21 cellular contexts compared by ENCODE assay signal in genomic region chr17:43074869-43075268, GRCh38. TPM values are rescaled to one million over a fixed set of nuclear protein-coding genes. Genes with fewer than 3 reads are reported as not detected.
DNase-seq lines count a peak whose midpoint lies in the region; ATAC-seq, FAIRE-seq and TF ChIP-seq lines count a peak whose summit lies in the region.
"Had no signal": no experiment of that assay in that cellular context is flagged by ENCODE, and none has a peak within 500 bp of the region (broad histone marks: within the 10 kb centered on the region; RNA-seq: fewer than 3 reads in every experiment).

No MANE protein-coding gene starts in this region.

- intact Hi-C loops in IMR-90 (cut with micrococcal nuclease) = no loop called here

- BruUV-seq in IMR-90 (replicated peaks; lab: Mats Ljungman, UMichigan) = no TSS peak

- POLR2A ChIA-PET in A549 (lab: Yijun Ruan, JAX) = no interaction called here
- POLR2A ChIA-PET in IMR-90 (lab: Charles Lee; ENCODE audit: unreplicated experiment) = no interaction called here

- no peak for TF ChIP-seq EP300 in A549 (IDR thresholded peaks at IDR 0.05)

- no peak overlapping the region for H4K91ac ChIP-seq in IMR-90 (ENCODE audit: insufficient read depth, low read depth, low read length)

- H3K27me3 Mint-ChIP-seq in T-helper 2 cell treated with Interferon-gamma antibody and Interleukin-4, amounts not matched to agents 5 μg/mL and 100 μg/mL, for 36 hours (ENCODE audit: low read depth) = no peaks in the 10 kb centered on the region
- no peaks in the 10 kb centered on the region for H3K27me3 Mint-ChIP-seq in endothelial cell (ENCODE audit: unreplicated experiment)
- H3K27me3 Mint-ChIP-seq: B cell; CD4-positive, CD25-positive, alpha-beta regulatory T cell; CD8-positive, alpha-beta memory T cell had no signal

- dilution Hi-C loops in IMR-90 (cut with HindIII; ENCODE audit: low sequenced_read_pairs, unreplicated experiment) = no loop called here

- no peak overlapping the region for H4K8ac ChIP-seq in IMR-90 (ENCODE audit: low read depth in 2 of 2, low read length in 2 of 2)

- no peaks in the 10 kb centered on the region for H3K9me1 ChIP-seq in IMR-90 (ENCODE audit: insufficient read depth, low read length)

- H2BK5ac ChIP-seq in IMR-90 (ENCODE audit: low read depth, low read length, poor library complexity, severe bottlenecking) = no peak overlapping the region

- H3K27me3 ChIP-seq in IMR-90 (ENCODE audit: control insufficient read depth, insufficient read depth, low read length) = no peaks in the 10 kb centered on the region
- H3K27me3 ChIP-seq: BLaER1 treated with 17β-estradiol and CSF1 and Interleukin-3, amounts not matched to agents 10 nM and 100 nM had no signal

- no peaks in the 10 kb centered on the region for H3K79me1 ChIP-seq in IMR-90 (ENCODE audit: low read depth in 1 of 2, low read length in 2 of 2)

- H3K4me3 ChIP-seq in A549 = no peak overlapping the region
- H3K4me3 ChIP-seq in IMR-90 (ENCODE audit: insufficient read depth, low read depth, low read length) = no peak overlapping the region
- H3K4me3 ChIP-seq: BLaER1 treated with 17β-estradiol and CSF1 and Interleukin-3, amounts not matched to agents 10 nM and 100 nM had no signal

- H3K4me2 ChIP-seq in A549 (no peak overlapping the region), IMR-90 (ENCODE audit: low read depth, low read length) (no peak overlapping the region)
- H3K4me2 ChIP-seq: BLaER1 treated with 17β-estradiol and CSF1 and Interleukin-3, amounts not matched to agents 10 nM and 100 nM had no signal

- no peak overlapping the region for H2BK15ac ChIP-seq in IMR-90 (ENCODE audit: low read depth, low read length)

- H2AK5ac ChIP-seq in IMR-90 (ENCODE audit: low read depth, low read length) = no peak overlapping the region

- H3K27ac ChIP-seq in A549 (no peak overlapping the region), IMR-90 (ENCODE audit: insufficient read depth, low read length) (no peak overlapping the region)
- H3K27ac ChIP-seq: 22Rv1; BLaER1 treated with 17β-estradiol and CSF1 and Interleukin-3, amounts not matched to agents 10 nM and 100 nM had no signal

- H3K14ac ChIP-seq in IMR-90 (replicated peaks; ENCODE audit: low read depth, low read length) = no peak overlapping the region

- in situ Hi-C loops in IMR-90 (cut with MboI; ENCODE audit: low sequenced_read_pairs) = loop anchor here (25.0 kb wide), 1 partner anchor 113 kb away; the partner anchor contains the start of gene AARSD1

- H4K5ac ChIP-seq in IMR-90 (ENCODE audit: low read depth, low read length) = no peak overlapping the region

- no peaks in the 10 kb centered on the region for H3K9me3 Mint-ChIP-seq in T-helper 2 cell treated with Interferon-gamma antibody and Interleukin-4, amounts not matched to agents 5 μg/mL and 100 μg/mL, for 36 hours
- no peaks in the 10 kb centered on the region for H3K9me3 Mint-ChIP-seq in endothelial cell (ENCODE audit: unreplicated experiment)
- H3K9me3 Mint-ChIP-seq: CD4-positive, CD25-positive, alpha-beta regulatory T cell; CD8-positive, alpha-beta memory T cell had no signal

- H3K9me3 ChIP-seq in A549 (no peaks in the 10 kb centered on the region), IMR-90 (ENCODE audit: control insufficient read depth, insufficient read depth, low read length) (no peaks in the 10 kb centered on the region)
- H3K9me3 ChIP-seq: BLaER1 treated with 17β-estradiol and CSF1 and Interleukin-3, amounts not matched to agents 10 nM and 100 nM had no signal

- no peak overlapping the region for H2AK9ac ChIP-seq in IMR-90 (replicated peaks; ENCODE audit: low read depth, low read length, poor library complexity)

- no peak overlapping the region for H3K18ac ChIP-seq in IMR-90 (ENCODE audit: low read depth, low read length)

- no peak for DNase-seq in T-helper 2 cell treated with Interferon-gamma antibody and Interleukin-4, amounts not matched to agents 5 μg/mL and 100 μg/mL, for 36 hours (ENCODE audit: low spot score)
- DNase-seq in T-helper 2 cell = no peak
- no peak for DNase-seq in A549 (ENCODE audit: low read depth in 1 of 2, low spot score in 1 of 2)
- DNase-seq in IMR-90 = no peak
- DNase-seq in endothelial cell (ENCODE audit: low spot score) = no peak
- DNase-seq in hippocampal formation (lab: John Stamatoyannopoulos, UW) = no peak
- DNase-seq in C1 segment of cervical spinal cord (lab: John Stamatoyannopoulos, UW) = no peak
- no peak for DNase-seq in NCI-H2227 treated with DMSO at 0.1 percent for 48 hours (lab: John Stamatoyannopoulos, UW)
- DNase-seq: CD4-positive, CD25-positive, alpha-beta regulatory T cell; CD8-positive, alpha-beta memory T cell; COR-L47; DMS 273 treated with DMSO at 0.1 percent for 48 hours; GOT3; H7; KBM-7 had no signal

- no peak overlapping the region for H2BK20ac ChIP-seq in IMR-90 (ENCODE audit: low read depth, low read length)

- no peak overlapping the region for H3K56ac ChIP-seq in IMR-90 (ENCODE audit: extremely low read depth, insufficient read depth, low read length)

- H3K4me3 Mint-ChIP-seq in T-helper 2 cell treated with Interferon-gamma antibody and Interleukin-4, amounts not matched to agents 5 μg/mL and 100 μg/mL, for 36 hours = no peak overlapping the region
- H3K4me3 Mint-ChIP-seq in endothelial cell (ENCODE audit: unreplicated experiment) = no peak overlapping the region
- H3K4me3 Mint-ChIP-seq: B cell; CD4-positive, CD25-positive, alpha-beta regulatory T cell; CD8-positive, alpha-beta memory T cell had no signal

- FAIRE-seq in A549 (lab: Jason Lieb, UNC) = no peak
- FAIRE-seq: G401.6, GM12891 had no signal

- ATAC-seq in A549 (no peak), IMR-90 (ENCODE audit: low read depth) (no peak)

- H3K36me3 ChIP-seq in IMR-90 (ENCODE audit: control insufficient read depth, insufficient read depth, low read length) = peaks cover 2% of the 10 kb centered on the region; the same call in 1 of the 2 replicates

- H3K4ac ChIP-seq in IMR-90 (ENCODE audit: low read depth, low read length) = no peak overlapping the region

- H3K4me1 ChIP-seq in A549 (no peaks in the 10 kb centered on the region), IMR-90 (ENCODE audit: control insufficient read depth, insufficient read depth, low read length) (no peaks in the 10 kb centered on the region)
- H3K4me1 ChIP-seq: BLaER1 treated with 17β-estradiol and CSF1 and Interleukin-3, amounts not matched to agents 10 nM and 100 nM had no signal

- no peaks in the 10 kb centered on the region for H3K4me1 Mint-ChIP-seq in T-helper 2 cell treated with Interferon-gamma antibody and Interleukin-4, amounts not matched to agents 5 μg/mL and 100 μg/mL, for 36 hours (ENCODE audit: low read depth)
- H3K4me1 Mint-ChIP-seq in endothelial cell (ENCODE audit: unreplicated experiment) = peaks cover 3% of the 10 kb centered on the region
- H3K4me1 Mint-ChIP-seq: B cell; CD8-positive, alpha-beta memory T cell had no signal

- no peak overlapping the region for H3K9ac ChIP-seq in IMR-90 (ENCODE audit: low read depth, low read length)
- H3K9ac ChIP-seq: BLaER1 treated with 17β-estradiol and CSF1 and Interleukin-3, amounts not matched to agents 10 nM and 100 nM had no signal

- H3K23ac ChIP-seq in IMR-90 (ENCODE audit: low read depth, low read length) = no peak overlapping the region

- TF ChIP-seq CTCF in A549 (IDR thresholded peaks at IDR 0.05) = no peak
- TF ChIP-seq CTCF in IMR-90 (conservative IDR thresholded peaks at IDR 0.05; ENCODE audit: low read depth, low read length) = no peak
- no peak for TF ChIP-seq CTCF in endothelial cell (IDR thresholded peaks at IDR 0.05; ENCODE audit: unreplicated experiment)

- peaks cover 39% of the 10 kb centered on the region for H3K36me3 Mint-ChIP-seq in T-helper 2 cell treated with Interferon-gamma antibody and Interleukin-4, amounts not matched to agents 5 μg/mL and 100 μg/mL, for 36 hours (ENCODE audit: low read depth)
- no peaks in the 10 kb centered on the region for H3K36me3 Mint-ChIP-seq in endothelial cell (ENCODE audit: low read depth, unreplicated experiment)
- H3K36me3 Mint-ChIP-seq: CD4-positive, CD25-positive, alpha-beta regulatory T cell; CD8-positive, alpha-beta memory T cell had no signal

- CTCF ChIA-PET in A549 (lab: Yijun Ruan, JAX) = interaction anchor here (1.1 to 1.7 kb wide), 2 partner anchors 29 to 50 kb away, joined by 3 to 5 read pairs; no protein-coding TSS in a partner anchor
- CTCF ChIA-PET in IMR-90 (lab: Yijun Ruan, JAX) = no interaction called here

- WGBS in A549 (ENCODE audit: missing lambda C conversion rate) = 90% methylated on average over 4 of the region's 4 CpGs
- 100% methylated on average over 2 of the region's 4 CpGs; no CpG with 5 or more reads in 1 of the 2 experiments for WGBS in IMR-90 (ENCODE audit: extremely low coverage in 2 of 2, insufficient read length in 1 of 2), 2 experiments

- H2BK120ac ChIP-seq in IMR-90 (ENCODE audit: low read depth, low read length) = no peak overlapping the region

- H3K27ac Mint-ChIP-seq in T-helper 2 cell treated with Interferon-gamma antibody and Interleukin-4, amounts not matched to agents 5 μg/mL and 100 μg/mL, for 36 hours = peak overlapping the region; percentile 47
- H3K27ac Mint-ChIP-seq in endothelial cell (ENCODE audit: unreplicated experiment) = peak overlapping the region; percentile 70
- H3K27ac Mint-ChIP-seq: B cell had no signal

- no peaks in the 10 kb centered on the region for H4K20me1 ChIP-seq in IMR-90 (ENCODE audit: insufficient read depth, low read length)
- H4K20me1 ChIP-seq: BLaER1 treated with 17β-estradiol and CSF1 and Interleukin-3, amounts not matched to agents 10 nM and 100 nM had no signal

- H2AFZ ChIP-seq in IMR-90 (replicated peaks; ENCODE audit: low read length, poor library complexity) = no peak overlapping the region

- TF ChIP-seq RAD21 in A549 (conservative IDR thresholded peaks at IDR 0.05 in 1 of 2, IDR thresholded peaks at IDR 0.05 in 1 of 2) (no peak), IMR-90 (IDR thresholded peaks at IDR 0.05; ENCODE audit: low read length) (no peak)

- no peak for TF ChIP-seq POLR2A in A549 (IDR thresholded peaks at IDR 0.05; ENCODE audit: low read length)
- no peak for TF ChIP-seq POLR2A in IMR-90 (IDR thresholded peaks at IDR 0.05; ENCODE audit: low read depth, low read length)

RNA-seq across cellular contexts. Expression of gene RND2, which starts 49.8 kb away (rescaled TPM):
- polyA plus RNA-seq in A549 (2011; rRNA removed) = 0.19 and 0.33 TPM in 2 replicates
- 0.19 and 0.21 TPM in 2 replicates for polyA plus RNA-seq in A549 (2012; cell fraction: cytosol; rRNA removed)
- polyA plus RNA-seq in A549 (2012; cell fraction: nucleus; rRNA removed) = 0.11 and 0.17 TPM in 2 replicates
- polyA plus RNA-seq in A549 (2017; fragmentation: RNase III; extraction: RNeasy Plus Mini Kit Qiagen cat#74134 plus additional on column Dnase treatment) = 0.14 to 0.37 TPM (median 0.28 TPM) in 3 replicates
- 0.44 TPM in 1 of 2 replicates, not detected in the other for polyA minus RNA-seq in A549 (2011; rRNA and poly(A)+ RNA removed)
- total RNA-seq in IMR-90 (2012; rRNA removed) = 1.1 TPM in 2 replicates
- 1.8 and 1.9 TPM in 2 replicates for polyA plus RNA-seq in IMR-90 (2012; rRNA removed)
- polyA plus RNA-seq in IMR-90 (2012; cell fraction: cytosol; rRNA removed) = 2.1 and 2.5 TPM in 2 replicates
- polyA plus RNA-seq in IMR-90 (2012; cell fraction: nucleus; rRNA removed; ENCODE audit: low replicate concordance) = 0.89 and 1.0 TPM in 2 replicates
- 5.9 TPM for total RNA-seq in endothelial cell (ENCODE audit: unreplicated experiment)
- total RNA-seq: CD4-positive, CD25-positive, alpha-beta regulatory T cell; HT-29 had no signal
- polyA plus RNA-seq: CD8-positive, alpha-beta memory T cell had no signal

RNA-seq across cellular contexts. Expression of gene BRCA1, which starts 50.3 kb away (rescaled TPM):
- polyA plus RNA-seq in A549 (2011; rRNA removed) (62.5 and 71.8 TPM in 2 replicates), A549 (2017; fragmentation: RNase III; extraction: RNeasy Plus Mini Kit Qiagen cat#74134 plus additional on column Dnase treatment) (41.0 to 45.5 TPM (median 41.6 TPM) in 3 replicates), IMR-90 (2012; rRNA removed) (8.3 and 9.5 TPM in 2 replicates)
- 47.2 and 49.5 TPM in 2 replicates for polyA plus RNA-seq in A549 (2012; cell fraction: cytosol; rRNA removed)
- 73.7 and 88.4 TPM in 2 replicates for polyA plus RNA-seq in A549 (2012; cell fraction: nucleus; rRNA removed)
- 107 and 122 TPM in 2 replicates for polyA minus RNA-seq in A549 (2011; rRNA and poly(A)+ RNA removed)
- total RNA-seq in IMR-90 (2012; rRNA removed) (17.7 and 20.0 TPM in 2 replicates), endothelial cell (ENCODE audit: unreplicated experiment) (8.7 TPM)
- polyA plus RNA-seq in IMR-90 (2012; cell fraction: cytosol; rRNA removed) = 3.0 and 6.3 TPM in 2 replicates
- 4.9 and 7.4 TPM in 2 replicates for polyA plus RNA-seq in IMR-90 (2012; cell fraction: nucleus; rRNA removed; ENCODE audit: low replicate concordance)

RNA-seq across cellular contexts. Expression of gene VAT1, which starts 52.7 kb away (rescaled TPM):
- 167 and 169 TPM in 2 replicates for polyA plus RNA-seq in A549 (2011; rRNA removed)
- polyA plus RNA-seq in A549 (2012; cell fraction: cytosol; rRNA removed) = 104 and 139 TPM in 2 replicates
- 110 and 117 TPM in 2 replicates for polyA plus RNA-seq in A549 (2012; cell fraction: nucleus; rRNA removed)
- polyA plus RNA-seq in A549 (2017; fragmentation: RNase III; extraction: RNeasy Plus Mini Kit Qiagen cat#74134 plus additional on column Dnase treatment) = 117 to 153 TPM (median 149 TPM) in 3 replicates
- 299 and 364 TPM in 2 replicates for polyA minus RNA-seq in A549 (2011; rRNA and poly(A)+ RNA removed)
- total RNA-seq in IMR-90 (2012; rRNA removed) = 81.1 and 101 TPM in 2 replicates
- polyA plus RNA-seq in IMR-90 (2012; rRNA removed) = 97.3 and 108 TPM in 2 replicates
- 71.0 and 147 TPM in 2 replicates for polyA plus RNA-seq in IMR-90 (2012; cell fraction: cytosol; rRNA removed)
- polyA plus RNA-seq in IMR-90 (2012; cell fraction: nucleus; rRNA removed; ENCODE audit: low replicate concordance) = 52.1 and 70.3 TPM in 2 replicates
- total RNA-seq in endothelial cell (ENCODE audit: unreplicated experiment) = 460 TPM
